ENCODE assay signal across 8 cellular contexts in genomic region chr1:46687095-46687659, GRCh38. TPM values are rescaled to one million over a fixed set of nuclear protein-coding genes. Genes with fewer than 3 reads are reported as not detected.
DNase-seq lines count a peak whose midpoint lies in the region; ATAC-seq lines count a peak whose summit lies in the region.

No MANE protein-coding gene starts in this region.

- ATAC-seq in GM21737 (IDR thresholded peaks at IDR 0.05; ENCODE audit: unreplicated experiment) (no peak), HG03196 (IDR thresholded peaks at IDR 0.05; ENCODE audit: unreplicated experiment) (no peak)

- intact Hi-C loops in posterior vena cava (cut with DNase I), result no loop called here

- no peaks in the 10 kb centered on the region for H3K27me3 ChIP-seq in esophagus (ENCODE audit: control insufficient read depth in 1 of 2, insufficient read depth in 2 of 2, low read length in 2 of 2)
- no peaks in the 10 kb centered on the region for H3K27me3 ChIP-seq in H7 (ENCODE audit: control insufficient read depth, insufficient read depth, low read length)

- H3K4me1 ChIP-seq in esophagus (ENCODE audit: control insufficient read depth in 2 of 2, insufficient read depth in 2 of 2, low read length in 1 of 2), result peaks cover 2% of the 10 kb centered on the region in 2 donors

- H3K9me3 ChIP-seq in esophagus (ENCODE audit: control insufficient read depth in 2 of 2, insufficient read depth in 1 of 2, low read depth in 1 of 2, low read length in 1 of 2), result no peaks in the 10 kb centered on the region

- peak overlapping the region; percentile 52 to 66 for H3K27ac ChIP-seq in esophagus (ENCODE audit: low read depth in 2 of 2, low read length in 1 of 2)

- no peak overlapping the region for H3K4me3 ChIP-seq in esophagus (ENCODE audit: low read depth in 1 of 2, low read length in 2 of 2)
- no peak overlapping the region for H3K4me3 ChIP-seq in H7 (ENCODE audit: insufficient read depth, low read depth, low read length)

- peaks cover 16 to 30% of the 10 kb centered on the region in 2 donors for H3K36me3 ChIP-seq in esophagus (ENCODE audit: control insufficient read depth in 2 of 2, insufficient read depth in 2 of 2, low read length in 1 of 2)
- H3K36me3 ChIP-seq in H7 (replicated peaks; ENCODE audit: control insufficient read depth, insufficient read depth, low read length), result peaks cover 41% of the 10 kb centered on the region

- DNase-seq in EH (ENCODE audit: low read depth), result peak; percentile 79
- peak; percentile 60 to 85 for DNase-seq in NCI-H2081 (lab: John Stamatoyannopoulos, UW)
- peak; percentile 88 for DNase-seq in posterior vena cava (ENCODE audit: low spot score)
- DNase-seq in NCI-H526 treated with DMSO at 0.1 percent for 48 hours (lab: John Stamatoyannopoulos, UW), result no peak
- no peak for DNase-seq in H7

- WGBS in esophagus, 2 donors, result 24 to 33% methylated on average over 2 of the region's 2 CpGs

RNA-seq across cellular contexts. Expression of gene TEX38, which starts 15.5 kb away (rescaled TPM):
- not detected for polyA plus RNA-seq in esophagus
- not detected for total RNA-seq in posterior vena cava
- total RNA-seq in H7 (2014; rRNA removed; shearing (Covaris generic)), result not detected in 2 replicates

RNA-seq across cellular contexts. Expression of gene ATPAF1, which starts 19.0 kb away (rescaled TPM):
- polyA plus RNA-seq in esophagus, result 10 to 100 TPM; 25.3 to 34.9 TPM
- total RNA-seq in posterior vena cava, result 10 to 100 TPM; 26.7 to 34.7 TPM
- 105 and 112 TPM in 2 replicates for total RNA-seq in H7 (2014; rRNA removed; shearing (Covaris generic))

RNA-seq across cellular contexts. Expression of gene EFCAB14, which starts 31.7 kb away (rescaled TPM):
- polyA plus RNA-seq in esophagus, result 10 to 100 TPM; 19.3 to 27.8 TPM
- 10 to 100 TPM; 86.5 to 97.0 TPM for total RNA-seq in posterior vena cava
- total RNA-seq in H7 (2014; rRNA removed; shearing (Covaris generic)), result 43.3 and 57.8 TPM in 2 replicates

Comparison
In these comparisons a context has a peak if more than half of its experiments do, and no peak if none do; other contexts are left out.
1. DNase-seq: peak in EH (single experiment), NCI-H2081 (2 of 2) and posterior vena cava (single experiment); none in NCI-H526 treated with DMSO at 0.1 percent for 48 hours (single experiment) and H7 (single experiment).